Comparison of ENCODE assay signal across 12 cellular contexts in genomic region chr11:111367411-111368284, GRCh38. TPM values are rescaled to one million over a fixed set of nuclear protein-coding genes. Genes with fewer than 3 reads are reported as not detected.
DNase-seq lines count a peak whose midpoint lies in the region; ATAC-seq, FAIRE-seq and TF ChIP-seq lines count a peak whose summit lies in the region.
"Had no signal": no experiment of that assay in that cellular context is flagged by ENCODE, and none has a peak within 500 bp of the region (broad histone marks: within the 10 kb centered on the region; RNA-seq: fewer than 3 reads in every experiment).

No MANE protein-coding gene starts in this region.

- no peak overlapping the region for H2BK120ac ChIP-seq in mesendoderm (ENCODE audit: low read depth, low read length)

- no CpG with 5 or more reads among the region's 12 CpGs for WGBS in mesendoderm (ENCODE audit: extremely low coverage, insufficient coverage, low lambda C conversion rate)

- DNase-seq in bronchial epithelial cell (ENCODE audit: low read depth): peak; percentile 52
- no peak for DNase-seq in putamen (ENCODE audit: low spot score)
- no peak for DNase-seq in sciatic nerve (ENCODE audit: low spot score)
- DNase-seq in SIG-M5 treated with dmso at 0.1 percent for 504 hours (lab: John Stamatoyannopoulos, UW; ENCODE audit: unreplicated experiment): no peak
- no peak for DNase-seq in mesendoderm
- DNase-seq: DND-41, midbrain had no signal

- no peak overlapping the region for H3K27ac ChIP-seq in mesendoderm (ENCODE audit: low read depth, low read length)
- H3K27ac ChIP-seq: tibial nerve, VCaP had no signal

- no peak overlapping the region for H3K4me2 ChIP-seq in mesendoderm (ENCODE audit: low read length)

- no peak overlapping the region for H2AK5ac ChIP-seq in mesendoderm (ENCODE audit: low read length)

- no peak overlapping the region for H3K9ac ChIP-seq in mesendoderm (ENCODE audit: low read length)

- no peak for FAIRE-seq in bronchial epithelial cell (lab: Jason Lieb, UNC)

- no peaks in the 10 kb centered on the region for H3K79me2 ChIP-seq in mesendoderm (ENCODE audit: control insufficient read depth, insufficient read depth, low read length)

- H3K36me3 ChIP-seq in bronchial epithelial cell (ENCODE audit: control insufficient read depth, insufficient read depth, low read length) (no peaks in the 10 kb centered on the region), mesendoderm (ENCODE audit: control insufficient read depth, insufficient read depth, low read length) (no peaks in the 10 kb centered on the region)
- H3K36me3 ChIP-seq: tibial nerve had no signal

- H3K18ac ChIP-seq in mesendoderm (ENCODE audit: low read length): no peak overlapping the region

- TF ChIP-seq CTCF in bronchial epithelial cell (IDR thresholded peaks at IDR 0.05; ENCODE audit: insufficient read depth, low read length, severe bottlenecking): no peak

- H3K27me3 ChIP-seq in bronchial epithelial cell (ENCODE audit: control insufficient read depth, insufficient read depth, low read length): no peaks in the 10 kb centered on the region
- H3K27me3 ChIP-seq in mesendoderm (ENCODE audit: insufficient read depth, low read length, poor library complexity): no peaks in the 10 kb centered on the region
- H3K27me3 ChIP-seq: tibial nerve had no signal

- H2BK15ac ChIP-seq in mesendoderm (replicated peaks; ENCODE audit: low read depth): no peak overlapping the region

- H3K4ac ChIP-seq in mesendoderm (ENCODE audit: low read depth, low read length): no peak overlapping the region

- ATAC-seq in GM18520 (IDR thresholded peaks at IDR 0.05; ENCODE audit: unreplicated experiment) (peak; percentile 26), GM21447 (IDR thresholded peaks at IDR 0.05; ENCODE audit: unreplicated experiment) (peak; percentile 48), HG03108 (IDR thresholded peaks at IDR 0.05; ENCODE audit: unreplicated experiment) (peak; percentile 36), sciatic nerve (no peak)

- no peak overlapping the region for H3K23ac ChIP-seq in mesendoderm (ENCODE audit: low read length)

- no peak overlapping the region for H4K5ac ChIP-seq in mesendoderm (ENCODE audit: low read length)

- no peaks in the 10 kb centered on the region for H3K79me1 ChIP-seq in mesendoderm (ENCODE audit: low read length)

- no peak overlapping the region for H3K56ac ChIP-seq in mesendoderm (ENCODE audit: low read length)

- no peak overlapping the region for H4K8ac ChIP-seq in mesendoderm (ENCODE audit: low read depth, low read length)

- H2BK5ac ChIP-seq in mesendoderm (ENCODE audit: low read length): no peak overlapping the region

- no peaks in the 10 kb centered on the region for H3K4me1 ChIP-seq in mesendoderm (ENCODE audit: control insufficient read depth, low read depth, low read length)

- H3K4me3 ChIP-seq in bronchial epithelial cell (ENCODE audit: low read depth, low read length) (no peak overlapping the region), mesendoderm (ENCODE audit: low read length) (no peak overlapping the region)
- H3K4me3 ChIP-seq: tibial nerve had no signal

- intact Hi-C loops in sciatic nerve (cut with DNase I): no loop called here

RNA-seq across cellular contexts. Expression of gene POU2AF1, which starts 11.4 kb away (rescaled TPM):
- total RNA-seq in bronchial epithelial cell (not detected in 2 replicates), sciatic nerve (1.2 TPM)
- polyA plus RNA-seq in mesendoderm (2013, experiment 1 of 2): 0.07 TPM
- polyA plus RNA-seq in mesendoderm (2013, experiment 2 of 2): 0.11 TPM
